Comparison of ENCODE assay signal across 9 cellular contexts in the genomic region with DNA sequence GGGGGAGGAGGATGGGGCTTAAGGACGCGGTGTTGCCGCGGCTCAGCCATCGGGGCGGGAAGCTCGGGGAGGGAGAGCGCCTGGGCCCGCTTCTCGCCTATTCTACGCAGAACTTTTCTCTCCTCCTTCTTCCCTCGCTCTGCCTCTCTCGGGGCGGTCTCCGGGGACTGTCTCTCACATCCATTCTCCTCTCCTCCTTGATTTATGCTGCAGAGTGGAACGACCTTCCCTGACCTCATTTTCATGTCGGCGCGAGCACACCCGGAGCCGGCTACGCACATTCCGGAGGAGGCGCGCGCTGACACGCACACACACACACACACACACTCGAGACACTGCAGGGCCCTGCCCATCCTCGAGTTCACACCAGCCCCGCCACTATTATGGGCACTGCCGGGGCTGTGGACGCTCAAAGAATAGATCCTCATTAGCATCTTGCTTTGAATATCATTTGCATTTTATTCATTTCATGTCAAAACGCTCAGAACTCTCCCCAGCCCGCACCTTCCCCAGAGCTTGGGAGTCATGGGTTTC. TPM values are rescaled to one million over a fixed set of nuclear protein-coding genes. Genes with fewer than 3 reads are reported as not detected.
DNase-seq lines count a peak whose midpoint lies in the region; ATAC-seq lines count a peak whose summit lies in the region.
"Had no signal": no experiment of that assay in that cellular context is flagged by ENCODE, and none has a peak within 500 bp of the region (broad histone marks: within the 10 kb centered on the region; RNA-seq: fewer than 3 reads in every experiment).

No MANE protein-coding gene starts in this region.

- DNase-seq in DMS 273 (lab: John Stamatoyannopoulos, UW; ENCODE audit: unreplicated experiment) = peak; percentile 65
- no peak for DNase-seq in DMS 273 treated with DMSO at 0.1 percent for 48 hours (lab: John Stamatoyannopoulos, UW)
- DNase-seq in activated CD8-positive, alpha-beta memory T cell treated with anti-CD3 and anti-CD28 coated beads, Interleukin-2, amount 50 U/mL, for 48 hours = peak; percentile 58
- peak; percentile 39 for DNase-seq in left ventricle myocardium superior
- no peak for DNase-seq in SK-N-DZ (ENCODE audit: low spot score)
- DNase-seq in NCI-H1436 (lab: John Stamatoyannopoulos, UW) = no peak
- DNase-seq in NCI-H1694 (lab: John Stamatoyannopoulos, UW) = no peak

- no peak overlapping the region for H3K27ac ChIP-seq in skeletal muscle tissue (ENCODE audit: low read depth, low read length)
- H3K27ac ChIP-seq: 22Rv1 had no signal

- peaks cover 40 to 43% (median 41%) of the 10 kb centered on the region in 3 donors for H3K4me1 ChIP-seq in skeletal muscle tissue (ENCODE audit: control insufficient read depth in 3 of 3, insufficient read depth in 3 of 3, low read length in 3 of 3)

- H3K4me3 ChIP-seq in skeletal muscle tissue (ENCODE audit: low read length in 3 of 3) = peak overlapping the region; percentile 45 to 59 (median 49)

- no peaks in the 10 kb centered on the region for H3K36me3 ChIP-seq in skeletal muscle tissue (ENCODE audit: control insufficient read depth in 3 of 3, insufficient read depth in 3 of 3, low read length in 3 of 3)

- no peaks in the 10 kb centered on the region for H3K9me3 ChIP-seq in skeletal muscle tissue (ENCODE audit: control insufficient read depth in 3 of 3, low read length in 3 of 3)

- ATAC-seq in left ventricle myocardium superior = peak; percentile 24

- intact Hi-C loops in left ventricle myocardium superior (cut with micrococcal nuclease) = no loop called here

- H3K9ac ChIP-seq in skeletal muscle tissue (ENCODE audit: low read depth in 1 of 3, low read length in 3 of 3) = no peak overlapping the region

- peaks cover 74 to 86% (median 83%) of the 10 kb centered on the region in 3 donors for H3K27me3 ChIP-seq in skeletal muscle tissue (ENCODE audit: control insufficient read depth in 3 of 3, insufficient read depth in 3 of 3, low read length in 3 of 3)

RNA-seq across cellular contexts. Expression of a gene that starts 36.7 kb away (rescaled TPM):
- total RNA-seq in left ventricle myocardium superior = not detected
- not detected for total RNA-seq in skeletal muscle tissue
- not detected in 2 replicates for polyA plus RNA-seq in SK-N-DZ (2014; cell fraction: cytosol; rRNA removed)
- polyA plus RNA-seq in SK-N-DZ (2014; cell fraction: nucleus; rRNA removed) = not detected in 2 replicates

Comparison
In these comparisons a context has a peak if more than half of its experiments do, and no peak if none do; other contexts are left out.
1. DNase-seq: peak in DMS 273 (single experiment), activated CD8-positive, alpha-beta memory T cell treated with anti-CD3 and anti-CD28 coated beads, Interleukin-2, amount 50 U/mL, for 48 hours (single experiment) and left ventricle myocardium superior (single experiment); none in DMS 273 treated with DMSO at 0.1 percent for 48 hours (single experiment), SK-N-DZ (single experiment), NCI-H1436 (single experiment) and NCI-H1694 (single experiment).